1 cellular context compared by ENCODE assay signal in genomic region chr10:63522129-63522687, GRCh38.
A peak's percentile ranks its signal among the peaks of the same experiment; 100 is the strongest.
TF ChIP-seq lines count a peak whose summit lies in the region.

No MANE protein-coding gene starts in this region.

TF ChIP-seq in H1, 55 proteins besides CTCF, POLR2A, EP300 and RAD21:
- peak in 1 of 2 experiments; percentile 2; a peak in 1 of 4 replicates for TF ChIP-seq SIN3A (conservative IDR thresholded peaks at IDR 0.05 in 1 of 2, IDR thresholded peaks at IDR 0.05 in 1 of 2; ENCODE audit: low read depth in 1 of 2, low read length in 2 of 2)
- peak in 1 of 2 experiments; percentile 12; a peak in 1 of 4 replicates for TF ChIP-seq HDAC2 (IDR thresholded peaks at IDR 0.05; ENCODE audit: borderline replicate concordance in 1 of 2, low read depth in 2 of 2, low read length in 2 of 2)
- 0 out of 2 replicates have a peak, but pooled peaks have one; percentile 40 for TF ChIP-seq ATF3 (IDR thresholded peaks at IDR 0.05; ENCODE audit: insufficient read depth, low read depth, low read length)
- TF ChIP-seq SP1 (IDR thresholded peaks at IDR 0.05; ENCODE audit: low read depth, low read length): peak; percentile 89
- TF ChIP-seq SP4 (IDR thresholded peaks at IDR 0.05; ENCODE audit: low read length): 0 out of 2 replicates have a peak, but pooled peaks have one; percentile 48
- no peak for TF ChIP-seq CBX5 (IDR thresholded peaks at IDR 0.05; ENCODE audit: low read depth, low read length)
- TF ChIP-seq TBP (IDR thresholded peaks at IDR 0.05; ENCODE audit: low read depth, low read length): peak; percentile 5; the same call in 1 of the 2 replicates
- TF ChIP-seq ASH2L (IDR thresholded peaks at IDR 0.05; ENCODE audit: low read length): no peak
- no peak for TF ChIP-seq TAF7 (optimal IDR thresholded peaks at IDR 0.05; ENCODE audit: borderline replicate concordance, low read depth, low read length)
